Comparison of ENCODE assay signal across 15 cellular contexts in the genomic region with DNA sequence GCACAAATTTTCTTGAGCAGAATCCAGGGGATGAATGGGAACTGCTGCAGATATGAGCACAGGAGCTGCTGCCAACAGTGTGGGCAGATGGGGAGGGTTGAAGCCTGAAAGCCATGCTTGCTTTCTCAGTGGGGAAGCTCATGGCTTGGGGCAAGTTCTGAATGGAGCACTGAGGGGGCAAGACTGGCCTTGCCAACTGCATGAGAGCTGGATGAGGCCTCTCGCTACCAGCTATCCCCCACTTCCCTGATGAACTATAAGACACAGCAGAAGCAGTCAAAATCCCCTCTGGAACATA. TPM values are rescaled to one million over a fixed set of nuclear protein-coding genes. Genes with fewer than 3 reads are reported as not detected.
"Had no signal": no experiment of that assay in that cellular context is flagged by ENCODE, and none has a peak within 500 bp of the region (broad histone marks: within the 10 kb centered on the region; RNA-seq: fewer than 3 reads in every experiment).

No MANE protein-coding gene starts in this region.

- ATAC-seq: activated naive CD4-positive, alpha-beta T cell treated with anti-CD3 and anti-CD28 coated beads, Interleukin-2, amount 50 U/mL, for 72 hours; activated T-cell treated with anti-CD3 and anti-CD28 coated beads, Interleukin-2, amount 50 U/mL, for 72 hours; natural killer cell treated with Interleukin-12 subunit alpha and Interleukin-12 subunit beta and Interleukin-15 and Interleukin-18, amount 100 ng/mL, for 72 hours; stimulated activated naive CD8-positive, alpha-beta T cell treated with anti-CD3 and anti-CD28 coated beads, Interleukin-15, Interleukin-2, amounts not matched to agents 100 U/mL and 50 U/mL, for 24 hours had no signal

- H3K4me3 Mint-ChIP-seq: activated CD4-positive, alpha-beta T cell treated with anti-CD3 and anti-CD28 coated beads, Interleukin-2, amount 10 ng/mL, durations not matched to agents 7 days and 5 days; activated T-cell treated with anti-CD3 and anti-CD28 coated beads, Interleukin-2, amount 50 U/mL, for 72 hours; natural killer cell treated with Interleukin-12 subunit alpha and Interleukin-12 subunit beta and Interleukin-15 and Interleukin-18, amount 100 ng/mL, for 72 hours had no signal

- H3K4me3 ChIP-seq: transverse colon had no signal

- H3K36me3 ChIP-seq: transverse colon had no signal

- H3K27ac Mint-ChIP-seq: activated CD4-positive, alpha-beta T cell treated with anti-CD3 and anti-CD28 coated beads, Interleukin-2, amount 10 ng/mL, durations not matched to agents 7 days and 5 days; activated naive CD4-positive, alpha-beta T cell treated with anti-CD3 and anti-CD28 coated beads, Interleukin-2, amount 50 U/mL, for 72 hours; activated T-cell treated with anti-CD3 and anti-CD28 coated beads, Interleukin-2, amount 50 U/mL, for 72 hours; natural killer cell treated with Interleukin-12 subunit alpha and Interleukin-12 subunit beta and Interleukin-15 and Interleukin-18, amount 100 ng/mL, for 72 hours had no signal

- H3K27me3 ChIP-seq: transverse colon had no signal

- H3K27ac ChIP-seq: transverse colon had no signal

- DNase-seq: activated CD4-positive, alpha-beta T cell treated with anti-CD3 and anti-CD28 coated beads, Interleukin-2, amount 10 ng/mL, durations not matched to agents 7 days and 5 days; activated CD8-positive, alpha-beta memory T cell treated with anti-CD3 and anti-CD28 coated beads, Interleukin-2, amount 50 U/mL, for 48 hours; activated gamma-delta T cell; activated T-cell treated with anti-CD3 and anti-CD28 coated beads, Interleukin-2, amount 50 U/mL, for 72 hours; caudate nucleus; hippocampal formation; mesenchymal stem cell; stimulated activated naive CD8-positive, alpha-beta T cell treated with anti-CD3 and anti-CD28 coated beads, Interleukin-15, Interleukin-2, amounts not matched to agents 100 U/mL and 50 U/mL, for 24 hours; transverse colon had no signal

RNA-seq across cellular contexts. Expression of a gene that starts 30.0 kb away (rescaled TPM):
- total RNA-seq: activated CD4-positive, alpha-beta T cell treated with anti-CD3 and anti-CD28 coated beads, Interleukin-2, amount 10 ng/mL, durations not matched to agents 7 days and 5 days; activated naive CD4-positive, alpha-beta T cell treated with anti-CD3 and anti-CD28 coated beads, Interleukin-2, amount 50 U/mL, for 72 hours; activated T-cell treated with anti-CD3 and anti-CD28 coated beads, Interleukin-2, amount 50 U/mL, for 72 hours; kidney epithelial cell; natural killer cell treated with Interleukin-12 subunit alpha and Interleukin-12 subunit beta and Interleukin-15 and Interleukin-18, amount 100 ng/mL, for 72 hours; osteoblast; sciatic nerve; transverse colon had no signal
- polyA plus RNA-seq: esophagus had no signal

RNA-seq across cellular contexts. Expression of a gene that starts 57.2 kb away (rescaled TPM):
- total RNA-seq: osteoblast had no signal
